ENCODE assay signal across 35 cellular contexts in genomic region chr1:247451388-247452010, GRCh38. TPM values are rescaled to one million over a fixed set of nuclear protein-coding genes. Genes with fewer than 3 reads are reported as not detected.
"Had no signal": no experiment of that assay in that cellular context is flagged by ENCODE, and none has a peak within 500 bp of the region (broad histone marks: within the 10 kb centered on the region; RNA-seq: fewer than 3 reads in every experiment).

No MANE protein-coding gene starts in this region.

- H3K4me1 ChIP-seq: colonic mucosa, foreskin keratinocyte, gastroesophageal sphincter, prostate gland, right atrium auricular region, upper lobe of right lung, uterus had no signal

- H3K9me3 ChIP-seq: colonic mucosa, gastroesophageal sphincter, heart left ventricle, left lung, prostate gland, right atrium auricular region, sigmoid colon, thoracic aorta, transverse colon, upper lobe of right lung, uterus had no signal

- H2AFZ ChIP-seq: hepatocyte had no signal

- H3K27me3 ChIP-seq: colonic mucosa, hepatocyte, right atrium auricular region, sigmoid colon, transverse colon, upper lobe of right lung, uterus had no signal

- H3K4me3 ChIP-seq: colonic mucosa, gastroesophageal sphincter, heart left ventricle, hepatocyte, left lung, prostate gland, right atrium auricular region, sigmoid colon, thoracic aorta, transverse colon, upper lobe of right lung, uterus had no signal

- ATAC-seq: esophagus mucosa; foreskin keratinocyte; gastroesophageal sphincter; heart left ventricle; left cardiac atrium; left lung; naive thymus-derived CD8-positive, alpha-beta T cell; upper lobe of right lung had no signal

- H3K36me3 ChIP-seq: colonic mucosa, gastroesophageal sphincter, prostate gland, right atrium auricular region, sigmoid colon, thoracic aorta, transverse colon, upper lobe of right lung, uterus had no signal

- H3K79me2 ChIP-seq: hepatocyte had no signal

- H3K4me2 ChIP-seq: hepatocyte had no signal

- H3K4me3 Mint-ChIP-seq: central memory CD8-positive, alpha-beta T cell; dendritic cell treated with granulocyte-macrophage colony-stimulating factor and Interleukin-4, amounts not matched to agents 40 ng/mL and 50 ng/mL, for 4 days; endodermal cell; mesothelial cell of epicardium; naive thymus-derived CD8-positive, alpha-beta T cell; neural crest cell had no signal

- DNase-seq: colonic mucosa; effector CD8-positive, alpha-beta T cell; endodermal cell; foreskin keratinocyte; heart left ventricle; left cardiac atrium; left lung; mesenchymal stem cell; naive thymus-derived CD8-positive, alpha-beta T cell; sigmoid colon; stimulated activated CD4-positive, alpha-beta T cell treated with anti-CD3 and anti-CD28 coated beads, Interleukin-2, amount 100 ng/mL, for 24 hours; stimulated activated CD4-positive, alpha-beta T cell treated with anti-CD3 and anti-CD28 coated beads, Interleukin-4, amount 100 ng/mL, for 4 hours; stimulated activated naive CD4-positive, alpha-beta T cell; transverse colon; upper lobe of right lung; uterus had no signal

- H3K4me1 Mint-ChIP-seq: central memory CD8-positive, alpha-beta T cell had no signal

- H3K27ac Mint-ChIP-seq: dendritic cell treated with granulocyte-macrophage colony-stimulating factor and Interleukin-4, amounts not matched to agents 40 ng/mL and 50 ng/mL, for 4 days; endodermal cell; mesothelial cell of epicardium had no signal

- H3K27ac ChIP-seq: colonic mucosa, epithelial cell of prostate, foreskin keratinocyte, gastroesophageal sphincter, heart left ventricle, hepatocyte, left lung, prostate gland, right atrium auricular region, sigmoid colon, thoracic aorta, transverse colon, upper lobe of right lung, uterus had no signal

- H3K9me3 Mint-ChIP-seq: central memory CD8-positive, alpha-beta T cell; dendritic cell treated with granulocyte-macrophage colony-stimulating factor and Interleukin-4, amounts not matched to agents 40 ng/mL and 50 ng/mL, for 4 days; endodermal cell; mesothelial cell of epicardium; naive thymus-derived CD8-positive, alpha-beta T cell; neural crest cell had no signal

RNA-seq across cellular contexts. Expression of gene OR2B11, which starts 6.4 kb away (rescaled TPM):
- total RNA-seq: chondrocyte; colonic mucosa; endodermal cell; esophagus mucosa; fibroblast of lung; foreskin keratinocyte; gastroesophageal sphincter; heart left ventricle; hepatocyte; kidney epithelial cell; left cardiac atrium; left lung; lower leg skin; lung microvascular endothelial cell; mesothelial cell of epicardium; mucosa of gallbladder; naive thymus-derived CD8-positive, alpha-beta T cell; neural crest cell; osteoblast; prostate gland; right atrium auricular region; sigmoid colon; skeletal muscle tissue; thoracic aorta; transverse colon; upper lobe of right lung; uterus had no signal
- polyA plus RNA-seq: fibroblast of lung; foreskin keratinocyte; heart left ventricle; hepatocyte; naive thymus-derived CD8-positive, alpha-beta T cell had no signal

RNA-seq across cellular contexts. Expression of gene NLRP3, which starts 35.5 kb away (rescaled TPM):
- polyA plus RNA-seq: hepatocyte had no signal
